Comparison of ENCODE assay signal across 8 cellular contexts in genomic region chr22:20206709-20207215, GRCh38. TPM values are rescaled to one million over a fixed set of nuclear protein-coding genes. Genes with fewer than 3 reads are reported as not detected.
DNase-seq lines count a peak whose midpoint lies in the region; TF ChIP-seq lines count a peak whose summit lies in the region.

No MANE protein-coding gene starts in this region.

- TF ChIP-seq POLR2A in adrenal gland (IDR thresholded peaks at IDR 0.05) = no peak
- no peak for TF ChIP-seq POLR2A in lower leg skin (IDR thresholded peaks at IDR 0.05)
- no peak for TF ChIP-seq POLR2A in vagina (IDR thresholded peaks at IDR 0.05)

- H3K36me3 ChIP-seq in adrenal gland (replicated peaks in 1 of 2) = no peaks in the 10 kb centered on the region
- no peaks in the 10 kb centered on the region for H3K36me3 ChIP-seq in vagina

- H3K4me1 ChIP-seq in adrenal gland (replicated peaks in 1 of 2) (peaks cover 14 to 23% of the 10 kb centered on the region in 2 donors), vagina (peaks cover 52% of the 10 kb centered on the region)

- H3K4me3 ChIP-seq in GM08714 (ENCODE audit: low read length) (peak overlapping the region; percentile 74), adrenal gland (peak overlapping the region in 1 of 4 donors; percentile 48), lower leg skin (ENCODE audit: low read depth, poor library complexity, severe bottlenecking) (peak overlapping the region; percentile 60), vagina (peak overlapping the region; percentile 48 to 50)

- H3K9me3 ChIP-seq in adrenal gland (replicated peaks in 1 of 3) (no peaks in the 10 kb centered on the region), vagina (no peaks in the 10 kb centered on the region)

- intact Hi-C loops in adrenal gland (cut with DNase I) = no loop called here
- intact Hi-C loops in lower leg skin (cut with DNase I; ENCODE audit: low total_unique reads) = no loop called here
- intact Hi-C loops in vagina (cut with DNase I) = no loop called here

- no peak for TF ChIP-seq CTCF in adrenal gland (IDR thresholded peaks at IDR 0.05)
- TF ChIP-seq CTCF in lower leg skin (IDR thresholded peaks at IDR 0.05) = no peak
- no peak for TF ChIP-seq CTCF in vagina (IDR thresholded peaks at IDR 0.05)

- peak; percentile 48 for DNase-seq in HK-2 (ENCODE audit: unreplicated experiment)
- DNase-seq in adrenal gland = no peak
- no peak for DNase-seq in lower leg skin (ENCODE audit: low spot score in 2 of 2)
- no peak for DNase-seq in vagina (ENCODE audit: extremely low spot score in 2 of 2)
- no peak for DNase-seq in NCI-H2107 treated with DMSO at 0.1 percent for 48 hours (lab: John Stamatoyannopoulos, UW; ENCODE audit: unreplicated experiment)
- DNase-seq in NCI-H2029 (lab: John Stamatoyannopoulos, UW) = no peak
- no peak for DNase-seq in amygdala (lab: John Stamatoyannopoulos, UW)

- no peaks in the 10 kb centered on the region for H3K27me3 ChIP-seq in adrenal gland
- no peaks in the 10 kb centered on the region for H3K27me3 ChIP-seq in vagina

- whole genome bisulfite sequencing in adrenal gland, 4 donors = 33 to 61% (median 44%) methylated on average over 1 to 9 of the region's 9 CpGs
- WGBS in lower leg skin, 2 donors = 24 to 70% methylated on average over 1 to 9 of the region's 9 CpGs

- peak overlapping the region in 3 of 5 donors; percentile 18 to 74 (median 52) for H3K27ac ChIP-seq in adrenal gland
- peak overlapping the region; percentile 46 for H3K27ac ChIP-seq in vagina

RNA-seq across cellular contexts. Expression of gene CCDC188, which starts 55.9 kb away (rescaled TPM):
- total RNA-seq in adrenal gland (1 to 10 TPM in 2 of 8 donors, under 1 TPM in 5, not detected in 1; 0.30 to 1.6 (median 0.54) TPM), lower leg skin (1 to 10 TPM in 2 of 4 donors, under 1 TPM in 1, not detected in 1; 0.16 to 2.1 (median 1.7) TPM), vagina (not detected)
- polyA plus RNA-seq in adrenal gland = 10 to 100 TPM in 1 of 3 donors, 1 to 10 TPM in 1, not detected in 1; 2.9 to 19.0 TPM
